24 cellular contexts compared by ENCODE assay signal in genomic region chr14:43155258-43155657, GRCh38.
"Had no signal": no experiment of that assay in that cellular context is flagged by ENCODE, and none has a peak within 500 bp of the region (broad histone marks: within the 10 kb centered on the region; RNA-seq: fewer than 3 reads in every experiment).

No MANE protein-coding gene starts in this region.

- DNase-seq: naive thymus-derived CD4-positive, alpha-beta T cell; natural killer cell; occipital lobe; pancreas; retina; right cardiac atrium; small intestine; stimulated activated CD4-positive, alpha-beta T cell treated with anti-CD3 and anti-CD28 coated beads, Interleukin-15, amount 100 ng/mL, for 24 hours; stimulated activated CD4-positive, alpha-beta T cell treated with anti-CD3 and anti-CD28 coated beads, Interleukin-2, amount 100 ng/mL, for 24 hours; stimulated activated CD4-positive, alpha-beta T cell treated with anti-CD3 and anti-CD28 coated beads, Interleukin-2, amount 100 ng/mL, for 48 hours; stimulated activated CD4-positive, alpha-beta T cell treated with anti-CD3 and anti-CD28 coated beads, Interleukin-4, amount 100 ng/mL, for 24 hours; stimulated activated naive B cell treated with anti-CD40 and anti-IgM and Interleukin-4, amounts not matched to agents 10 μg/mL and 1 μg/mL and 100 μg/mL, for 72 hours; stimulated activated naive CD4-positive, alpha-beta T cell treated with Interleukin-2 at 50 U/mL for 16 hours; stomach; thyroid gland; trophoblast cell; upper lobe of left lung had no signal

- H3K4me2 ChIP-seq: neural progenitor cell had no signal

- H3K9me3 ChIP-seq: pancreas, prostate gland, stomach, thoracic aorta, thyroid gland, tibial nerve, upper lobe of left lung had no signal

- H3K4me3 ChIP-seq: neural progenitor cell, pancreas, prostate gland, stomach, thoracic aorta, thyroid gland, tibial nerve, upper lobe of left lung had no signal

- H3K27ac ChIP-seq: neural progenitor cell, pancreas, prostate gland, stomach, thoracic aorta, thyroid gland, tibial nerve, upper lobe of left lung had no signal

- H2AFZ ChIP-seq: neural progenitor cell had no signal

- H3K4me1 ChIP-seq: neural progenitor cell, pancreas, prostate gland, stomach, thyroid gland, tibial nerve, upper lobe of left lung had no signal

- H3K9ac ChIP-seq: neural progenitor cell had no signal

- FAIRE-seq: pancreas, small intestine, urothelium cell line had no signal

- H3K36me3 ChIP-seq: neural progenitor cell, pancreas, prostate gland, stomach, thoracic aorta, thyroid gland, tibial nerve, upper lobe of left lung had no signal

- H3K27me3 ChIP-seq: neural progenitor cell, pancreas, stomach, thyroid gland, tibial nerve, upper lobe of left lung had no signal

- ATAC-seq: naive thymus-derived CD4-positive, alpha-beta T cell; natural killer cell; pancreas; right cardiac atrium; sciatic nerve; stimulated activated effector memory CD8-positive, alpha-beta T cell treated with anti-CD3 and anti-CD28 coated beads, Interleukin-12 subunit alpha, Interleukin-12 subunit beta, amount 100 ng/mL, for 72 hours; stimulated activated naive B cell treated with anti-CD40 and anti-IgM and Interleukin-4, amounts not matched to agents 10 μg/mL and 1 μg/mL and 100 μg/mL, for 72 hours had no signal
